ENCODE assay signal across 1 cellular context in genomic region chr11:78577495-78577894, GRCh38.
TF ChIP-seq lines count a peak whose summit lies in the region.

No MANE protein-coding gene starts in this region.

TF ChIP-seq in H1, 55 proteins besides CTCF, POLR2A, EP300 and RAD21 (continued from another document):
- TF ChIP-seq CEBPB (IDR thresholded peaks at IDR 0.05; ENCODE audit: low read depth, low read length), result no peak
